9 cellular contexts compared by ENCODE assay signal in genomic region chr19:52898101-52898500, GRCh38. TPM values are rescaled to one million over a fixed set of nuclear protein-coding genes. Genes with fewer than 3 reads are reported as not detected.
DNase-seq lines count a peak whose midpoint lies in the region; ATAC-seq and TF ChIP-seq lines count a peak whose summit lies in the region.
"Had no signal": no experiment of that assay in that cellular context is flagged by ENCODE, and none has a peak within 500 bp of the region (broad histone marks: within the 10 kb centered on the region; RNA-seq: fewer than 3 reads in every experiment).

No MANE protein-coding gene starts in this region.

- H3K4me3 ChIP-seq in mucosa of rectum (ENCODE audit: low read length in 2 of 2): peak overlapping the region; percentile 76 to 98
- H3K4me3 ChIP-seq in upper lobe of right lung: peak overlapping the region; percentile 73

- H3K4me1 ChIP-seq in mucosa of rectum (ENCODE audit: control insufficient read depth in 2 of 2, insufficient read depth in 2 of 2, low read length in 2 of 2): peaks cover 8 to 9% of the 10 kb centered on the region in 2 donors
- H3K4me1 ChIP-seq in upper lobe of right lung: peaks cover 5% of the 10 kb centered on the region

- peak overlapping the region; percentile 72 for H3K27ac ChIP-seq in cingulate gyrus (ENCODE audit: low read depth, low read length)
- peak overlapping the region; percentile 87 to 96 for H3K27ac ChIP-seq in mucosa of rectum (ENCODE audit: low read depth in 2 of 2, low read length in 2 of 2)
- H3K27ac ChIP-seq in upper lobe of right lung: peak overlapping the region; percentile 91
- H3K27ac ChIP-seq: SK-N-MC had no signal

- intact Hi-C loops in Right ventricle myocardium superior (cut with DNase I) (no loop called here), left cardiac atrium (cut with DNase I) (loop anchor here in 1 of 2 donors (5.0 kb wide), 1 partner anchor 64 kb away; the partner anchor contains the start of gene ZNF816), upper lobe of right lung (cut with DNase I) (no loop called here)

- DNase-seq in Right ventricle myocardium superior (peak; percentile 46), left cardiac atrium (no peak), upper lobe of right lung (no peak), NCI-H1694 treated with DMSO at 0.1 percent for 48 hours (lab: John Stamatoyannopoulos, UW) (no peak)
- no peak for DNase-seq in NK-92 treated with Interleukin-12 subunit alpha and Interleukin-12 subunit beta, amount 100 ng/mL, for 24 hours (lab: John Stamatoyannopoulos, UW)

- no peak for TF ChIP-seq CTCF in upper lobe of right lung (IDR thresholded peaks at IDR 0.05)

- ATAC-seq in Right ventricle myocardium superior (ENCODE audit: poor library complexity) (no peak), left cardiac atrium (no peak), upper lobe of right lung (no peak), HG03432 (IDR thresholded peaks at IDR 0.05; ENCODE audit: unreplicated experiment) (no peak)

- no peaks in the 10 kb centered on the region for H3K27me3 ChIP-seq in mucosa of rectum (ENCODE audit: control insufficient read depth in 2 of 2, insufficient read depth in 2 of 2, low read length in 2 of 2)
- H3K27me3 ChIP-seq in upper lobe of right lung: no peaks in the 10 kb centered on the region

- H3K9ac ChIP-seq in mucosa of rectum (ENCODE audit: low read depth in 1 of 2, low read length in 2 of 2): no peak overlapping the region

- H3K36me3 ChIP-seq in mucosa of rectum (ENCODE audit: control insufficient read depth in 2 of 2, insufficient read depth in 2 of 2, low read length in 2 of 2) (no peaks in the 10 kb centered on the region), upper lobe of right lung (no peaks in the 10 kb centered on the region)

- H3K9me3 ChIP-seq in mucosa of rectum (ENCODE audit: control insufficient read depth in 2 of 2, low read length in 2 of 2): no peaks in the 10 kb centered on the region
- no peaks in the 10 kb centered on the region for H3K9me3 ChIP-seq in upper lobe of right lung

RNA-seq across cellular contexts. Expression of gene ZNF320, which starts 0.7 kb away (rescaled TPM):
- total RNA-seq in Right ventricle myocardium superior (7.7 TPM), left cardiac atrium (10 to 100 TPM; 10.7 to 12.9 TPM), upper lobe of right lung (19.0 TPM)

RNA-seq across cellular contexts. Expression of gene ZNF888, which starts 25.1 kb away (rescaled TPM):
- 1.7 TPM for total RNA-seq in Right ventricle myocardium superior
- 1 to 10 TPM; 1.7 to 1.9 TPM for total RNA-seq in left cardiac atrium
- 9.1 TPM for total RNA-seq in upper lobe of right lung

RNA-seq across cellular contexts. Expression of gene ZNF468, which starts 40.7 kb away (rescaled TPM):
- total RNA-seq in Right ventricle myocardium superior (7.6 TPM), left cardiac atrium (1 to 10 TPM; 8.5 to 8.7 TPM), upper lobe of right lung (11.8 TPM)
